ENCODE assay signal across 26 cellular contexts in the genomic region with DNA sequence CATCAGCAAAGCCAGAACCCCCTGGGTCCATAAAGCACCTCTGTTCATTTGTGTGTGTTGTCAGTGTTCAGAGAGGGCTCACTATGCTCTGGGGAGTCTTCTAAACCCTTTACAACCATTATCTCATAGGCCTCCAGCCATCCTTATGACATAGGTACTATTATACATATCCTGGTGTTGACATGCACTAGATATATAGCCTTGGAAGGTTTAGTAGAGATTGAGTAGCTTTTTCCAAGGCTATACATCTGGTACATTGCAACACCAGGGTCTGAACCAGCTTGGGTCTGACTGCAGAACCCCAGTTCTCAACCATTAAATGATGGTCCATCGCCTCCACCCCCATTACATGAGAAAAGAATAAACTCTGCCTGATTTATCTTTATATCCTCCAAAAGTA.
DNase-seq lines count a peak whose midpoint lies in the region; ATAC-seq and TF ChIP-seq lines count a peak whose summit lies in the region.
"Had no signal": no experiment of that assay in that cellular context is flagged by ENCODE, and none has a peak within 500 bp of the region (broad histone marks: within the 10 kb centered on the region; RNA-seq: fewer than 3 reads in every experiment).

No MANE protein-coding gene starts in this region.

- peaks cover 72% of the 10 kb centered on the region for H3K4me1 ChIP-seq in GM23248 (ENCODE audit: insufficient read depth)
- H3K4me1 ChIP-seq in SJCRH30: 0 out of 2 replicates have a peak, but pooled peaks cover 4% of the 10 kb centered on the region

- no peak overlapping the region for H3K4me3 Mint-ChIP-seq in activated T-cell treated with anti-CD3 and anti-CD28 coated beads, Interleukin-2, amount 50 U/mL, for 72 hours
- no peak overlapping the region for H3K4me3 Mint-ChIP-seq in natural killer cell treated with Interleukin-12 subunit alpha and Interleukin-12 subunit beta and Interleukin-15 and Interleukin-18, amount 100 ng/mL, for 72 hours
- H3K4me3 Mint-ChIP-seq: endodermal cell had no signal

- no peaks in the 10 kb centered on the region for H4K20me1 ChIP-seq in GM23248 (ENCODE audit: insufficient read depth)

- no peak overlapping the region for H3K4me3 ChIP-seq in GM23248
- H3K4me3 ChIP-seq in coronary artery: peak overlapping the region; percentile 6
- H3K4me3 ChIP-seq in SJCRH30: no peak overlapping the region
- H3K4me3 ChIP-seq: esophagus muscularis mucosa, gastroesophageal sphincter, Peyer's patch, skin epidermis, tibial artery had no signal

- H3F3A ChIP-seq in GM23248 (ENCODE audit: insufficient read depth): peaks cover 75% of the 10 kb centered on the region

- H3K27ac Mint-ChIP-seq in activated T-cell treated with anti-CD3 and anti-CD28 coated beads, Interleukin-2, amount 50 U/mL, for 72 hours: peak overlapping the region; percentile 64
- H3K27ac Mint-ChIP-seq in natural killer cell treated with Interleukin-12 subunit alpha and Interleukin-12 subunit beta and Interleukin-15 and Interleukin-18, amount 100 ng/mL, for 72 hours: peak overlapping the region; percentile 40 to 74
- H3K27ac Mint-ChIP-seq: endodermal cell had no signal

- no peak for TF ChIP-seq CTCF in coronary artery (IDR thresholded peaks at IDR 0.05)

- H3K27me3 Mint-ChIP-seq in activated T-cell treated with anti-CD3 and anti-CD28 coated beads, Interleukin-2, amount 50 U/mL, for 72 hours (ENCODE audit: low read depth): no peaks in the 10 kb centered on the region
- H3K27me3 Mint-ChIP-seq in natural killer cell treated with Interleukin-12 subunit alpha and Interleukin-12 subunit beta and Interleukin-15 and Interleukin-18, amount 100 ng/mL, for 72 hours: no peaks in the 10 kb centered on the region

- no peak for ATAC-seq in activated T-cell treated with anti-CD3 and anti-CD28 coated beads, Interleukin-2, amount 50 U/mL, for 72 hours (replicated peaks in 1 of 2)
- peak in 1 of 2 donors; percentile 24 for ATAC-seq in natural killer cell treated with Interleukin-12 subunit alpha and Interleukin-12 subunit beta and Interleukin-15 and Interleukin-18, amount 100 ng/mL, for 72 hours
- ATAC-seq in HG03520 (IDR thresholded peaks at IDR 0.05; ENCODE audit: unreplicated experiment): no peak
- ATAC-seq: gastroesophageal sphincter had no signal

- no peaks in the 10 kb centered on the region for H3K9me3 Mint-ChIP-seq in activated T-cell treated with anti-CD3 and anti-CD28 coated beads, Interleukin-2, amount 50 U/mL, for 72 hours
- H3K9me3 Mint-ChIP-seq in natural killer cell treated with Interleukin-12 subunit alpha and Interleukin-12 subunit beta and Interleukin-15 and Interleukin-18, amount 100 ng/mL, for 72 hours: no peaks in the 10 kb centered on the region
- H3K9me3 Mint-ChIP-seq: endodermal cell had no signal

- peaks cover 11 to 16% of the 10 kb centered on the region in 2 donors for H3K36me3 Mint-ChIP-seq in activated T-cell treated with anti-CD3 and anti-CD28 coated beads, Interleukin-2, amount 50 U/mL, for 72 hours (ENCODE audit: insufficient read depth in 2 of 2)
- no peaks in the 10 kb centered on the region for H3K36me3 Mint-ChIP-seq in natural killer cell treated with Interleukin-12 subunit alpha and Interleukin-12 subunit beta and Interleukin-15 and Interleukin-18, amount 100 ng/mL, for 72 hours

- 91 to 97% methylated on average over 1 of the region's 1 CpG for WGBS in GM23248 (ENCODE audit: low coverage in 1 of 2, low lambda C conversion rate in 2 of 2, missing lambda C conversion rate in 2 of 2), 2 experiments

- in situ Hi-C loops in GM23248 (cut with MboI): no loop called here

- H3K27me3 ChIP-seq in GM23248 (replicated peaks; ENCODE audit: insufficient read depth) (no peaks in the 10 kb centered on the region), SJCRH30 (no peaks in the 10 kb centered on the region)
- H3K27me3 ChIP-seq: brain microvascular endothelial cell, esophagus muscularis mucosa, gastroesophageal sphincter, Peyer's patch, tibial artery had no signal

- H3K9me3 ChIP-seq in GM23248 (ENCODE audit: low read depth): no peaks in the 10 kb centered on the region
- no peaks in the 10 kb centered on the region for H3K9me3 ChIP-seq in SJCRH30 (replicated peaks)
- H3K9me3 ChIP-seq: esophagus muscularis mucosa, gastroesophageal sphincter, Peyer's patch, tibial artery had no signal

- no peak overlapping the region for H3K4me2 ChIP-seq in GM23248 (ENCODE audit: unreplicated experiment)

- H2AFZ ChIP-seq in GM23248: no peak overlapping the region

- no peaks in the 10 kb centered on the region for H3K9me2 ChIP-seq in GM23248 (ENCODE audit: insufficient read depth)

- no peak overlapping the region for H3K9ac ChIP-seq in GM23248

- H3K27ac ChIP-seq in GM23248 (peak overlapping the region; percentile 86; the same call in 1 of the 2 replicates), coronary artery (no peak overlapping the region), SJCRH30 (no peak overlapping the region)
- H3K27ac ChIP-seq: brain microvascular endothelial cell, gastroesophageal sphincter, Peyer's patch, tibial artery had no signal

- H3K4me1 Mint-ChIP-seq in activated T-cell treated with anti-CD3 and anti-CD28 coated beads, Interleukin-2, amount 50 U/mL, for 72 hours (ENCODE audit: low read depth): peaks cover 41% of the 10 kb centered on the region
- peaks cover 36 to 59% of the 10 kb centered on the region in 2 donors for H3K4me1 Mint-ChIP-seq in natural killer cell treated with Interleukin-12 subunit alpha and Interleukin-12 subunit beta and Interleukin-15 and Interleukin-18, amount 100 ng/mL, for 72 hours (ENCODE audit: low read depth in 2 of 2)

- DNase-seq in activated T-cell treated with anti-CD3 and anti-CD28 coated beads, Interleukin-2, amount 50 U/mL, for 72 hours: no peak
- DNase-seq in activated T-cell treated with anti-CD3 and anti-CD28 coated beads, Interleukin-2, amount 50 U/mL, for 1 hour: no peak
- no peak for DNase-seq in GM23248
- no peak for DNase-seq in coronary artery (ENCODE audit: low spot score)
- DNase-seq in natural killer cell treated with Interleukin-12 subunit alpha and Interleukin-12 subunit beta and Interleukin-15 and Interleukin-18, amount 100 ng/mL, for 72 hours (ENCODE audit: low spot score): no peak
- DNase-seq in SJCRH30: no peak
- no peak for DNase-seq in activated CD4-positive, alpha-beta T cell treated with anti-CD3 and anti-CD28 coated beads for 1 hour
- DNase-seq: activated CD4-positive, alpha-beta T cell treated with anti-CD3 and anti-CD28 coated beads, Interleukin-2, amount 50 U/mL, for 4 hours; activated CD8-positive, alpha-beta memory T cell treated with anti-CD3 and anti-CD28 coated beads, Interleukin-2, amount 50 U/mL, for 48 hours; amniotic stem cell; brain microvascular endothelial cell; cortex of kidney; DMS53; endodermal cell; hypothalamus; NCI-H1092 treated with DMSO at 0.1 percent for 48 hours; NCI-H187; NCI-H2171; NCI-H524 treated with DMSO at 0.1 percent for 48 hours; Peyer's patch; SHP77 treated with DMSO at 0.1 percent for 48 hours; tibial artery had no signal

- peaks cover 98% of the 10 kb centered on the region for H3K79me2 ChIP-seq in GM23248 (ENCODE audit: insufficient read depth)

- H3K36me3 ChIP-seq in GM23248 (ENCODE audit: low read depth) (peaks cover 5% of the 10 kb centered on the region), SJCRH30 (no peaks in the 10 kb centered on the region)
- H3K36me3 ChIP-seq: Peyer's patch had no signal
